Comparison of ENCODE assay signal across 18 cellular contexts in genomic region chr17:82869536-82869935, GRCh38. TPM values are rescaled to one million over a fixed set of nuclear protein-coding genes. Genes with fewer than 3 reads are reported as not detected.
DNase-seq lines count a peak whose midpoint lies in the region; TF ChIP-seq lines count a peak whose summit lies in the region.
"Had no signal": no experiment of that assay in that cellular context is flagged by ENCODE, and none has a peak within 500 bp of the region (broad histone marks: within the 10 kb centered on the region; RNA-seq: fewer than 3 reads in every experiment).

No MANE protein-coding gene starts in this region.

- H3K27ac Mint-ChIP-seq in IgD-negative memory B cell (peak overlapping the region in 2 of 3 donors; percentile 63 to 83), brain (peak overlapping the region in 3 of 5 experiments; percentile 16 to 91 (median 45))
- no peak overlapping the region for H3K27ac Mint-ChIP-seq in activated naive CD4-positive, alpha-beta T cell treated with anti-CD3 and anti-CD28 coated beads for 36 hours
- H3K27ac Mint-ChIP-seq: CD8-positive, alpha-beta T cell had no signal

- intact Hi-C loops in activated naive CD4-positive, alpha-beta T cell treated with anti-CD3 and anti-CD28 coated beads for 36 hours (cut with micrococcal nuclease) = loop anchor here (10.0 kb wide), 1 partner anchor 375 kb away; no protein-coding TSS in a partner anchor

- no peak overlapping the region for H2AFZ ChIP-seq in neuronal stem cell (ENCODE audit: low read length)

- CTCF ChIA-PET in activated naive CD4-positive, alpha-beta T cell treated with anti-CD3 and anti-CD28 coated beads for 36 hours (lab: Charles Lee) = interaction anchor here (0.6 to 1.3 kb wide), 2 partner anchors 35 to 101 kb away, joined by 3 read pairs; no protein-coding TSS in a partner anchor

- no peak overlapping the region for H2BK12ac ChIP-seq in neuronal stem cell (ENCODE audit: low read length)

- peaks cover 3% of the 10 kb centered on the region for H3K36me3 Mint-ChIP-seq in IgD-negative memory B cell
- peaks cover 12% of the 10 kb centered on the region for H3K36me3 Mint-ChIP-seq in brain
- peaks cover 15% of the 10 kb centered on the region for H3K36me3 Mint-ChIP-seq in activated naive CD4-positive, alpha-beta T cell treated with anti-CD3 and anti-CD28 coated beads for 36 hours (ENCODE audit: low read depth)

- H3K9ac ChIP-seq in BLaER1 treated with 17β-estradiol and CSF1 and Interleukin-3, amounts not matched to agents 10 nM and 100 nM = peak overlapping the region in 10 of 11 experiments; percentile 12 to 75 (median 61); a peak in 17 of 22 replicates
- H3K9ac ChIP-seq in neuronal stem cell (ENCODE audit: low read depth, low read length, poor library complexity) = no peak overlapping the region

- H3K4me1 Mint-ChIP-seq in IgD-negative memory B cell (peaks cover 34 to 40% (median 34%) of the 10 kb centered on the region in 3 donors), brain (peaks cover 45% of the 10 kb centered on the region)
- peaks cover 40% of the 10 kb centered on the region for H3K4me1 Mint-ChIP-seq in activated naive CD4-positive, alpha-beta T cell treated with anti-CD3 and anti-CD28 coated beads for 36 hours (ENCODE audit: low read depth)

- peaks cover 15 to 98% (median 27%) of the 10 kb centered on the region in 11 experiments; a peak in 20 of 22 replicates for H3K27me3 ChIP-seq in BLaER1 treated with 17β-estradiol and CSF1 and Interleukin-3, amounts not matched to agents 10 nM and 100 nM
- no peaks in the 10 kb centered on the region for H3K27me3 ChIP-seq in neuronal stem cell (ENCODE audit: control insufficient read depth in 3 of 3, insufficient read depth in 3 of 3, low read depth in 1 of 3, low read length in 3 of 3)
- H3K27me3 ChIP-seq: SJCRH30 had no signal

- H3K4me2 ChIP-seq in BLaER1 treated with 17β-estradiol and CSF1 and Interleukin-3, amounts not matched to agents 10 nM and 100 nM = peak overlapping the region; percentile 76 to 100 (median 98)
- no peak overlapping the region for H3K4me2 ChIP-seq in neuronal stem cell (ENCODE audit: insufficient read depth, low read length, poor library complexity, severe bottlenecking)

- no peak overlapping the region for H4K8ac ChIP-seq in neuronal stem cell (ENCODE audit: low read depth, low read length)

- no peak overlapping the region for H4K91ac ChIP-seq in neuronal stem cell (ENCODE audit: low read depth, low read length, poor library complexity)

- no peaks in the 10 kb centered on the region for H3K9me3 ChIP-seq in BLaER1 treated with 17β-estradiol and CSF1 and Interleukin-3, amounts not matched to agents 10 nM and 100 nM (replicated peaks in 1 of 11)
- H3K9me3 ChIP-seq in neuronal stem cell (replicated peaks in 1 of 2; ENCODE audit: control insufficient read depth in 2 of 2, insufficient read depth in 1 of 2, low read depth in 1 of 2, low read length in 2 of 2) = no peaks in the 10 kb centered on the region
- H3K9me3 ChIP-seq: SJCRH30 had no signal

- no peak overlapping the region for H2BK5ac ChIP-seq in neuronal stem cell (ENCODE audit: low read length)

- no peak overlapping the region for H2BK120ac ChIP-seq in neuronal stem cell (ENCODE audit: low read depth, low read length)

- peaks cover 42 to 100% (median 99%) of the 10 kb centered on the region in 11 experiments; a peak in 21 of 22 replicates for H4K20me1 ChIP-seq in BLaER1 treated with 17β-estradiol and CSF1 and Interleukin-3, amounts not matched to agents 10 nM and 100 nM

- H3K18ac ChIP-seq in neuronal stem cell (ENCODE audit: low read length) = no peak overlapping the region

- H3K23ac ChIP-seq in neuronal stem cell (ENCODE audit: low read depth, low read length, poor library complexity) = no peak overlapping the region

- TF ChIP-seq CTCF in brain (conservative IDR thresholded peaks at IDR 0.05) = no peak

- H2BK15ac ChIP-seq in neuronal stem cell (ENCODE audit: low read length) = no peak overlapping the region

- H3K4me1 ChIP-seq in BLaER1 treated with 17β-estradiol and CSF1 and Interleukin-3, amounts not matched to agents 10 nM and 100 nM = peaks cover 93 to 100% (median 100%) of the 10 kb centered on the region in 10 experiments
- peaks cover 14 to 18% of the 10 kb centered on the region in 2 donors for H3K4me1 ChIP-seq in neuronal stem cell (ENCODE audit: control insufficient read depth in 2 of 2, insufficient read depth in 1 of 2, low read depth in 1 of 2, low read length in 2 of 2)

- DNase-seq in neuronal stem cell (ENCODE audit: low spot score) (no peak), dedifferentiated amniotic fluid mesenchymal stem cell (ENCODE audit: extremely low spot score) (no peak), SW480 (ENCODE audit: low spot score) (no peak), ecto neural progenitor cell (ENCODE audit: low spot score) (no peak)
- DNase-seq in activated naive CD4-positive, alpha-beta T cell treated with anti-CD3 and anti-CD28 coated beads for 36 hours = no peak
- DNase-seq: AML-193; CD8-positive, alpha-beta T cell; DMS79 treated with DMSO at 0.1 percent for 48 hours; GF-D8; MM.1S; NCI-H1105; NCI-H187 treated with DMSO at 0.1 percent for 48 hours; NCI-H446; NCI-H774; SJCRH30 had no signal

- H3K27ac ChIP-seq in BLaER1 treated with 17β-estradiol and CSF1 and Interleukin-3, amounts not matched to agents 10 nM and 100 nM = peak overlapping the region in 8 of 11 experiments; percentile 48 to 90 (median 74); a peak in 15 of 22 replicates
- no peak overlapping the region for H3K27ac ChIP-seq in neuronal stem cell (replicated peaks; ENCODE audit: low read length)
- H3K27ac ChIP-seq: SJCRH30 had no signal

- no peak overlapping the region for H3K4ac ChIP-seq in neuronal stem cell (ENCODE audit: low read length)

- no CpG with 5 or more reads among the region's 11 CpGs for WGBS in neuronal stem cell (ENCODE audit: extremely low coverage in 2 of 2, insufficient read length in 2 of 2, insufficient replicate concordance in 1 of 2), 2 donors

- H3K36me3 ChIP-seq in BLaER1 treated with 17β-estradiol and CSF1 and Interleukin-3, amounts not matched to agents 10 nM and 100 nM = peaks cover 0 to 30% (median 8%) of the 10 kb centered on the region in 11 experiments; a peak in 15 of 22 replicates
- peaks cover 19 to 36% of the 10 kb centered on the region in 2 donors for H3K36me3 ChIP-seq in neuronal stem cell (replicated peaks in 1 of 2; ENCODE audit: control insufficient read depth in 2 of 2, insufficient read depth in 2 of 2, low read length in 2 of 2)

- H3K4me3 Mint-ChIP-seq in IgD-negative memory B cell = peak overlapping the region in 1 of 4 donors; percentile 50
- H3K4me3 Mint-ChIP-seq in brain = no peak overlapping the region
- H3K4me3 Mint-ChIP-seq in activated naive CD4-positive, alpha-beta T cell treated with anti-CD3 and anti-CD28 coated beads for 36 hours = no peak overlapping the region
- H3K4me3 Mint-ChIP-seq: CD8-positive, alpha-beta T cell had no signal

- H3K27me3 Mint-ChIP-seq in IgD-negative memory B cell (peaks cover 7% of the 10 kb centered on the region), brain (peaks cover 6% of the 10 kb centered on the region)
- no peaks in the 10 kb centered on the region for H3K27me3 Mint-ChIP-seq in activated naive CD4-positive, alpha-beta T cell treated with anti-CD3 and anti-CD28 coated beads for 36 hours (ENCODE audit: low read depth)

- H3K4me3 ChIP-seq in BLaER1 treated with 17β-estradiol and CSF1 and Interleukin-3, amounts not matched to agents 10 nM and 100 nM = peak overlapping the region in 7 of 10 experiments; percentile 27 to 52 (median 40); a peak in 14 of 20 replicates
- no peak overlapping the region for H3K4me3 ChIP-seq in neuronal stem cell (ENCODE audit: low read length in 2 of 2)
- H3K4me3 ChIP-seq: SJCRH30 had no signal

- H3K79me1 ChIP-seq in neuronal stem cell (ENCODE audit: low read depth, low read length) = peaks cover 13% of the 10 kb centered on the region

- H3K9me3 Mint-ChIP-seq in IgD-negative memory B cell (no peaks in the 10 kb centered on the region), brain (no peaks in the 10 kb centered on the region)
- no peaks in the 10 kb centered on the region for H3K9me3 Mint-ChIP-seq in activated naive CD4-positive, alpha-beta T cell treated with anti-CD3 and anti-CD28 coated beads for 36 hours
- H3K9me3 Mint-ChIP-seq: CD8-positive, alpha-beta T cell had no signal

- no peak overlapping the region for H2AK5ac ChIP-seq in neuronal stem cell (ENCODE audit: low read depth, low read length)

- H3K14ac ChIP-seq in neuronal stem cell (ENCODE audit: low read length) = peak overlapping the region; percentile 59

RNA-seq across cellular contexts. Expression of gene ZNF750, which starts 29.7 kb away (rescaled TPM):
- not detected for polyA plus RNA-seq in IgD-negative memory B cell
- polyA plus RNA-seq in brain (ENCODE audit: insufficient read depth, low read depth, low replicate concordance) = 0.31 TPM
- polyA plus RNA-seq in neuronal stem cell (2013, experiment 1 of 2) = 0.01 TPM
- 0.01 TPM for polyA plus RNA-seq in neuronal stem cell (2013, experiment 2 of 2)
- total RNA-seq in activated naive CD4-positive, alpha-beta T cell treated with anti-CD3 and anti-CD28 coated beads for 36 hours = not detected
- total RNA-seq: CD8-positive, alpha-beta T cell; SJCRH30 had no signal

Comparison
In these comparisons a context has a peak if more than half of its experiments do, and no peak if none do; other contexts are left out.
1. H3K4me3 ChIP-seq: peak in BLaER1 treated with 17β-estradiol and CSF1 and Interleukin-3, amounts not matched to agents 10 nM and 100 nM (7 of 10); none in neuronal stem cell (0 of 2).